In the genomic region with DNA sequence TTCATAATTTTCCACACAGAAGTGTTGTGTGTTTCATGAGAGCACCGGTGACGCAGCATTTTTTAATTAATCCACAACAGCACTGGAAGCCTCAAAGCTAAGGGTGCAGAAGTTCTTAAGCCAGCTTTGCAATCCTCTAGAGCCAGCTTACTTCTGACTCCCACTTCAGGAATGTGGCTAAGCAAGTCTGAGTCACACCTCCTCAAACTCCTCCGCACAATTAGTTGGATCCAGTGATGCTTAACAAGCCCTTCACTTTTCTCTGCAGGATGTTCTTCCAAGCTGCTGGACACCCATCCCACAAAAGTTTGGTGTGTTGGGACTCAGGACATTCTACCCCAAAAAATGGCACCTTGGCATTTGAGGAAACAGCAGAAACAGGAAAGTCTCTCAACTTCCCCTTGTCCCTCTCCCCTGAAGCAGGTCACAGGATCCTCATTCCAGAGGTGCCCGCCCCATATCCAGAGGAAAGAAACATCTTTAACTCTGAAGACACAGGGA, we compare ENCODE assay signal across 8 cellular contexts.
DNase-seq lines count a peak whose midpoint lies in the region; ATAC-seq and TF ChIP-seq lines count a peak whose summit lies in the region.

No MANE protein-coding gene starts in this region.

- no peaks in the 10 kb centered on the region for H3K36me3 ChIP-seq in esophagus muscularis mucosa

- H3K27ac ChIP-seq in esophagus muscularis mucosa (replicated peaks in 1 of 4), result peak overlapping the region in 3 of 4 donors; percentile 3 to 29 (median 25)
- H3K27ac ChIP-seq in coronary artery, result peak overlapping the region in 1 of 2 donors; percentile 4

- ATAC-seq in HG02938 (IDR thresholded peaks at IDR 0.05; ENCODE audit: unreplicated experiment), result no peak

- TF ChIP-seq CTCF in esophagus muscularis mucosa (IDR thresholded peaks at IDR 0.05), result no peak
- TF ChIP-seq CTCF in coronary artery (IDR thresholded peaks at IDR 0.05), result no peak

- no peak overlapping the region for H3K4me3 ChIP-seq in esophagus muscularis mucosa
- no peak overlapping the region for H3K4me3 ChIP-seq in coronary artery

- no peak for TF ChIP-seq EP300 in esophagus muscularis mucosa (IDR thresholded peaks at IDR 0.05)

- H3K4me1 ChIP-seq in esophagus muscularis mucosa, result peaks cover 17 to 39% (median 23%) of the 10 kb centered on the region in 4 donors

- H3K27me3 ChIP-seq in esophagus muscularis mucosa, result no peaks in the 10 kb centered on the region

- peak; percentile 92 for DNase-seq in DMS53 (lab: John Stamatoyannopoulos, UW)
- DNase-seq in NCI-H82 treated with DMSO at 0.1 percent for 48 hours (lab: John Stamatoyannopoulos, UW; ENCODE audit: unreplicated experiment), result peak; percentile 75
- no peak for DNase-seq in esophagus muscularis mucosa (ENCODE audit: extremely low spot score)
- DNase-seq in occipital lobe (lab: John Stamatoyannopoulos, UW), result peak; percentile 54
- no peak for DNase-seq in NCI-H1092 (lab: John Stamatoyannopoulos, UW)
- DNase-seq in coronary artery (ENCODE audit: low spot score), result no peak
- DNase-seq in activated CD4-positive, CD25-positive, alpha-beta regulatory T cell treated with anti-CD3 and anti-CD28 coated beads, Interleukin-2, amount 50 U/mL, for 72 hours, result no peak

- intact Hi-C loops in esophagus muscularis mucosa (cut with DNase I), result loop anchor here (5.0 kb wide), 1 partner anchor 123 kb away; no protein-coding TSS in a partner anchor

- WGBS in esophagus muscularis mucosa, result 51% methylated on average over 4 of the region's 4 CpGs

- no peak for TF ChIP-seq POLR2A in esophagus muscularis mucosa (IDR thresholded peaks at IDR 0.05; ENCODE audit: low read depth)

- no peaks in the 10 kb centered on the region for H3K9me3 ChIP-seq in esophagus muscularis mucosa

Comparison
In these comparisons a context has a peak if more than half of its experiments do, and no peak if none do; other contexts are left out.
1. DNase-seq: peak in DMS53 (single experiment), NCI-H82 treated with DMSO at 0.1 percent for 48 hours (single experiment) and occipital lobe (single experiment); none in esophagus muscularis mucosa (single experiment), NCI-H1092 (single experiment), coronary artery (single experiment) and activated CD4-positive, CD25-positive, alpha-beta regulatory T cell treated with anti-CD3 and anti-CD28 coated beads, Interleukin-2, amount 50 U/mL, for 72 hours (single experiment).